22 cellular contexts compared by ENCODE assay signal in genomic region chr16:67302076-67302475, GRCh38. TPM values are rescaled to one million over a fixed set of nuclear protein-coding genes. Genes with fewer than 3 reads are reported as not detected.
DNase-seq lines count a peak whose midpoint lies in the region; ATAC-seq and TF ChIP-seq lines count a peak whose summit lies in the region.
"Had no signal": no experiment of that assay in that cellular context is flagged by ENCODE, and none has a peak within 500 bp of the region (broad histone marks: within the 10 kb centered on the region; RNA-seq: fewer than 3 reads in every experiment).

No MANE protein-coding gene starts in this region.

- H3K27me3 ChIP-seq in prostate gland (replicated peaks; ENCODE audit: insufficient read depth) (no peaks in the 10 kb centered on the region), ascending aorta (no peaks in the 10 kb centered on the region)

- TF ChIP-seq POLR2A in prostate gland (IDR thresholded peaks at IDR 0.05) = no peak

- intact Hi-C loops in Right ventricle myocardium superior (cut with DNase I) = no loop called here
- intact Hi-C loops in Right ventricle myocardium inferior (cut with DNase I) = no loop called here
- intact Hi-C loops in prostate gland (cut with DNase I) = no loop called here
- intact Hi-C loops in ascending aorta (cut with DNase I) = no loop called here
- intact Hi-C loops in mucosa of descending colon (cut with DNase I, micrococcal nuclease) = no loop called here

- 35% methylated on average over 7 of the region's 7 CpGs for WGBS in prostate gland

- H3K4me1 ChIP-seq in prostate gland (replicated peaks) (peaks cover 8% of the 10 kb centered on the region), ascending aorta (peaks cover 0 to 4% of the 10 kb centered on the region in 2 donors), mucosa of descending colon (ENCODE audit: low read depth) (no peaks in the 10 kb centered on the region)

- no peaks in the 10 kb centered on the region for H3K36me3 ChIP-seq in prostate gland
- H3K36me3 ChIP-seq in ascending aorta = no peaks in the 10 kb centered on the region
- no peaks in the 10 kb centered on the region for H3K36me3 ChIP-seq in mucosa of descending colon (ENCODE audit: low read depth)

- no peak overlapping the region for H3K4me3 ChIP-seq in prostate gland
- H3K4me3 ChIP-seq in ascending aorta = no peak overlapping the region
- H3K4me3 ChIP-seq in mucosa of descending colon = no peak overlapping the region
- H3K4me3 ChIP-seq: K562 had no signal

- H3K9me3 ChIP-seq in prostate gland (no peaks in the 10 kb centered on the region), ascending aorta (no peaks in the 10 kb centered on the region), mucosa of descending colon (no peaks in the 10 kb centered on the region)

- no peak for TF ChIP-seq CTCF in prostate gland (IDR thresholded peaks at IDR 0.05)
- no peak for TF ChIP-seq CTCF in ascending aorta (IDR thresholded peaks at IDR 0.05)
- no peak for TF ChIP-seq CTCF in mucosa of descending colon (IDR thresholded peaks at IDR 0.05)

- ATAC-seq in Right ventricle myocardium superior (ENCODE audit: poor library complexity) (peak; percentile 39), Right ventricle myocardium inferior (no peak), mucosa of descending colon (no peak)
- ATAC-seq: K562 had no signal

- DNase-seq in Right ventricle myocardium superior (no peak), Right ventricle myocardium inferior (ENCODE audit: missing footprints) (no peak), islet precursor cell (peak; percentile 43), prostate gland (ENCODE audit: low spot score) (no peak), ascending aorta (ENCODE audit: low spot score in 2 of 2) (no peak), GDM1 (lab: John Stamatoyannopoulos, UW) (no peak), mucosa of descending colon (no peak), superior temporal gyrus (ENCODE audit: extremely low spot score) (no peak)
- DNase-seq: CD8-positive, alpha-beta memory T cell; DMS79; H9; MV-4-11; NCI-H1417 treated with DMSO at 0.1 percent for 48 hours; NCI-H1930; NCI-H2171; NCI-H748 treated with DMSO at 0.1 percent for 48 hours; OCI-M1; RPMI8226 had no signal

- peak overlapping the region; percentile 3 to 62 for H3K27ac ChIP-seq in prostate gland
- H3K27ac ChIP-seq in ascending aorta = peak overlapping the region in 1 of 2 donors; percentile 21
- H3K27ac ChIP-seq: HL-60 had no signal

RNA-seq across cellular contexts. Expression of gene PLEKHG4, which starts 22.7 kb away (rescaled TPM):
- total RNA-seq in Right ventricle myocardium superior (0.89 TPM), Right ventricle myocardium inferior (1.1 TPM), prostate gland (10 to 100 TPM in 1 of 2 donors, 1 to 10 TPM in 1; 7.7 to 57.8 TPM), ascending aorta (3.7 TPM), mucosa of descending colon (10 to 100 TPM in 2 of 3 donors, 1 to 10 TPM in 1; 8.0 to 15.4 (median 10.5) TPM)
- total RNA-seq: A172 had no signal

RNA-seq across cellular contexts. Expression of gene KCTD19, which starts 24.5 kb away (rescaled TPM):
- total RNA-seq in Right ventricle myocardium superior = not detected
- not detected for total RNA-seq in Right ventricle myocardium inferior
- 1 to 10 TPM in 1 of 2 donors, not detected in 1; 7.0 TPM for total RNA-seq in prostate gland
- not detected for total RNA-seq in ascending aorta
- total RNA-seq in mucosa of descending colon = under 1 TPM in 1 of 3 donors, not detected in 2; 0.05 TPM
- total RNA-seq: A172, NCI-H460 had no signal

RNA-seq across cellular contexts. Expression of gene LRRC36, which starts 24.5 kb away (rescaled TPM):
- not detected for total RNA-seq in Right ventricle myocardium superior
- not detected for total RNA-seq in Right ventricle myocardium inferior
- total RNA-seq in prostate gland = 1 to 10 TPM in 1 of 2 donors, not detected in 1; 4.6 TPM
- total RNA-seq in ascending aorta = not detected
- total RNA-seq in mucosa of descending colon = 1 to 10 TPM in 1 of 3 donors, under 1 TPM in 1, not detected in 1; 0.90 to 1.5 TPM
- total RNA-seq: A172, H9, NCI-H460 had no signal

RNA-seq across cellular contexts. Expression of gene SLC9A5, which starts 53.3 kb away (rescaled TPM):
- total RNA-seq in Right ventricle myocardium superior (0.83 TPM), Right ventricle myocardium inferior (0.84 TPM), prostate gland (1 to 10 TPM in 1 of 2 donors, under 1 TPM in 1; 0.27 to 2.6 TPM), ascending aorta (13.5 TPM), mucosa of descending colon (1 to 10 TPM; 1.7 to 2.6 (median 1.9) TPM)

RNA-seq across cellular contexts. Expression of gene FHOD1, which starts 54.8 kb away (rescaled TPM):
- 13.5 TPM for total RNA-seq in Right ventricle myocardium superior
- total RNA-seq in Right ventricle myocardium inferior = 15.3 TPM
- total RNA-seq in prostate gland = 10 to 100 TPM; 11.2 to 46.1 TPM
- total RNA-seq in ascending aorta = 20.2 TPM
- total RNA-seq in mucosa of descending colon = 10 to 100 TPM; 30.7 to 36.5 (median 34.1) TPM
